ENCODE assay signal across 32 cellular contexts in the genomic region with DNA sequence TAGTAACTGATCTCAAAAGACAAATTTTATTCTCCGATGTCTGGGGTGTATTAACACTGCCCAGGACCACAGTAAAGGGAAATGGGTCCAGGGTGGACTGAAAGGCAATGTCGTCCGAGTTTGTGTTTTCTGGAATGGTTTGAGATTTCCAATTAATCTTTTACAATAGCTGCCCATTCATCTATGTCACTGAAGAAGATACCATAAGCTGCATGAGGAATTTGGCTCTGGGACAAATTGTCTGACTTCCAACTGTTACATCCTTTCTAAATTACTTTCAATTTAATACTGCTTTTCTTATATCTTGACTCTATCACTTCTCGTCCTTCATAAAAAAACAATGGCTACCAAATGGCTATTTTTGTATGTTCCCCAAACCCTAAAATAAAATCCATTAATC.
A peak's percentile ranks its signal among the peaks of the same experiment; 100 is the strongest.
DNase-seq lines count a peak whose midpoint lies in the region; ATAC-seq and TF ChIP-seq lines count a peak whose summit lies in the region.
"Had no signal": no experiment of that assay in that cellular context is flagged by ENCODE, and none has a peak within 500 bp of the region (broad histone marks: within the 10 kb centered on the region; RNA-seq: fewer than 3 reads in every experiment).

No MANE protein-coding gene starts in this region.

- no peak overlapping the region for H3K4me3 ChIP-seq in RWPE2 (ENCODE audit: severe bottlenecking)
- H3K4me3 ChIP-seq: BLaER1 treated with 17β-estradiol and CSF1 and Interleukin-3, amounts not matched to agents 10 nM and 100 nM; cardiac muscle cell; colonic mucosa; HAP-1; PC-9; psoas muscle; sigmoid colon; thyroid gland; vagina had no signal

- H3K9me3 Mint-ChIP-seq in osteocyte (ENCODE audit: unreplicated experiment) = peaks cover 7% of the 10 kb centered on the region

- H3K27me3 Mint-ChIP-seq in osteocyte (ENCODE audit: unreplicated experiment) = no peaks in the 10 kb centered on the region

- no peak overlapping the region for H3K4me3 Mint-ChIP-seq in osteocyte (ENCODE audit: unreplicated experiment)
- H3K4me3 Mint-ChIP-seq: activated CD8-positive, alpha-beta T cell treated with anti-CD3 and anti-CD28 coated beads for 36 hours; activated naive CD4-positive, alpha-beta T cell treated with anti-CD3 and anti-CD28 coated beads, Interleukin-2, amount 50 U/mL, for 24 hours; naive thymus-derived CD8-positive, alpha-beta T cell; T-helper 2 cell treated with Interferon-gamma antibody and Interleukin-4, amounts not matched to agents 5 μg/mL and 100 μg/mL, for 36 hours had no signal

- TF ChIP-seq CTCF in RWPE2 (IDR thresholded peaks at IDR 0.05; ENCODE audit: poor library complexity, severe bottlenecking) (no peak), osteocyte (IDR thresholded peaks at IDR 0.05) (no peak)

- H3K9me3 ChIP-seq in RWPE2 (ENCODE audit: severe bottlenecking) = peaks cover 3% of the 10 kb centered on the region
- H3K9me3 ChIP-seq: colonic mucosa, HAP-1, psoas muscle, sigmoid colon, thyroid gland had no signal

- ATAC-seq in RWPE2 (ENCODE audit: low read depth) = no peak
- ATAC-seq: activated CD8-positive, alpha-beta T cell treated with anti-CD3 and anti-CD28 coated beads for 36 hours; naive thymus-derived CD8-positive, alpha-beta T cell; psoas muscle had no signal

- DNase-seq in EL (peak; percentile 32), RWPE2 (ENCODE audit: low spot score) (no peak), fibroblast of peridontal ligament (ENCODE audit: extremely low read depth) (peak; percentile 18), osteocyte (ENCODE audit: extremely low spot score, unreplicated experiment) (no peak), NOMO-1 treated with DMSO at 0.1 percent for 48 hours (lab: John Stamatoyannopoulos, UW; ENCODE audit: unreplicated experiment) (no peak), NCI-H2081 (lab: John Stamatoyannopoulos, UW) (no peak)
- no peak for DNase-seq in stimulated activated CD4-positive, alpha-beta T cell treated with anti-CD3 and anti-CD28 coated beads, Interleukin-4, amount 100 ng/mL, for 1 hour
- DNase-seq: activated CD4-positive, CD25-positive, alpha-beta regulatory T cell treated with anti-CD3 and anti-CD28 coated beads, Interleukin-2, amount 50 U/mL, for 72 hours; activated CD8-positive, alpha-beta T cell treated with anti-CD3 and anti-CD28 coated beads for 36 hours; amniotic stem cell; colonic mucosa; DMS153; effector CD8-positive, alpha-beta T cell; Kasumi-1; kidney; naive thymus-derived CD8-positive, alpha-beta T cell; NCI-H2171; NCI-H526; NK-92 treated with Interleukin-12 subunit alpha and Interleukin-12 subunit beta, amount 100 ng/mL, for 24 hours; occipital lobe; PC-9; psoas muscle; SHP77 treated with DMSO at 0.1 percent for 48 hours; sigmoid colon; stimulated activated CD4-positive, alpha-beta T cell treated with anti-CD3 and anti-CD28 coated beads, Interleukin-4, amount 100 ng/mL, for 24 hours; thyroid gland had no signal

- peak overlapping the region; percentile 58 for H3K27ac Mint-ChIP-seq in osteocyte (ENCODE audit: unreplicated experiment)
- H3K27ac Mint-ChIP-seq: activated CD8-positive, alpha-beta T cell treated with anti-CD3 and anti-CD28 coated beads for 36 hours; activated naive CD4-positive, alpha-beta T cell treated with anti-CD3 and anti-CD28 coated beads, Interleukin-2, amount 50 U/mL, for 24 hours; naive thymus-derived CD8-positive, alpha-beta T cell; T-helper 2 cell treated with Interferon-gamma antibody and Interleukin-4, amounts not matched to agents 5 μg/mL and 100 μg/mL, for 36 hours had no signal

- peaks cover 4% of the 10 kb centered on the region for H3K36me3 Mint-ChIP-seq in osteocyte (ENCODE audit: unreplicated experiment)

- H3K27ac ChIP-seq in RWPE2 (ENCODE audit: poor library complexity, severe bottlenecking) = peak overlapping the region; percentile 77
- H3K27ac ChIP-seq: BLaER1 treated with 17β-estradiol and CSF1 and Interleukin-3, amounts not matched to agents 10 nM and 100 nM; cardiac muscle cell; colonic mucosa; PC-9; psoas muscle; sigmoid colon; thyroid gland; vagina had no signal

- H3K4me1 Mint-ChIP-seq in osteocyte (ENCODE audit: unreplicated experiment) = peaks cover 30% of the 10 kb centered on the region
- H3K4me1 Mint-ChIP-seq: naive thymus-derived CD8-positive, alpha-beta T cell had no signal

- no peaks in the 10 kb centered on the region for H3K27me3 ChIP-seq in RWPE2 (ENCODE audit: insufficient read depth, poor library complexity, severe bottlenecking)
- H3K27me3 ChIP-seq: BLaER1 treated with 17β-estradiol and CSF1 and Interleukin-3, amounts not matched to agents 10 nM and 100 nM; cardiac muscle cell; colonic mucosa; sigmoid colon; thyroid gland; vagina had no signal

- peaks cover 18% of the 10 kb centered on the region for H3K4me1 ChIP-seq in RWPE2 (ENCODE audit: insufficient read depth, poor library complexity, severe bottlenecking)
- H3K4me1 ChIP-seq: colonic mucosa, HAP-1, psoas muscle, sigmoid colon, thyroid gland, vagina had no signal

- no peaks in the 10 kb centered on the region for H3K36me3 ChIP-seq in RWPE2 (ENCODE audit: low read depth)
- H3K36me3 ChIP-seq: BLaER1 treated with 17β-estradiol and CSF1 and Interleukin-3, amounts not matched to agents 10 nM and 100 nM; cardiac muscle cell; colonic mucosa; HAP-1; sigmoid colon; thyroid gland; vagina had no signal

Comparison
In these comparisons a context has a peak if more than half of its experiments do, and no peak if none do; other contexts are left out.
1. DNase-seq: peak in EL (single experiment) and fibroblast of peridontal ligament (single experiment); none in RWPE2 (single experiment), osteocyte (single experiment), stimulated activated CD4-positive, alpha-beta T cell treated with anti-CD3 and anti-CD28 coated beads, Interleukin-4, amount 100 ng/mL, for 1 hour (single experiment), NOMO-1 treated with DMSO at 0.1 percent for 48 hours (single experiment) and NCI-H2081 (0 of 2).